Comparison of ENCODE assay signal across 1 cellular context in genomic region chr15:56919708-56920637, GRCh38.
A peak's percentile ranks its signal among the peaks of the same experiment; 100 is the strongest.
TF ChIP-seq lines count a peak whose summit lies in the region.

No MANE protein-coding gene starts in this region.

TF ChIP-seq in K562, 482 proteins besides CTCF, POLR2A, EP300 and RAD21 (continued from another document):
- TF ChIP-seq ZNF398 (CRISPR knock-in tag; IDR thresholded peaks at IDR 0.05) = no peak
- no peak for TF ChIP-seq ZNF778 (CRISPR knock-in tag; IDR thresholded peaks at IDR 0.05)
- peak in 1 of 2 experiments; percentile 29 for TF ChIP-seq AFF1 (IDR thresholded peaks at IDR 0.05; ENCODE audit: low read depth in 1 of 2, partially characterized antibody in 2 of 2)
- TF ChIP-seq, protein P1, sequence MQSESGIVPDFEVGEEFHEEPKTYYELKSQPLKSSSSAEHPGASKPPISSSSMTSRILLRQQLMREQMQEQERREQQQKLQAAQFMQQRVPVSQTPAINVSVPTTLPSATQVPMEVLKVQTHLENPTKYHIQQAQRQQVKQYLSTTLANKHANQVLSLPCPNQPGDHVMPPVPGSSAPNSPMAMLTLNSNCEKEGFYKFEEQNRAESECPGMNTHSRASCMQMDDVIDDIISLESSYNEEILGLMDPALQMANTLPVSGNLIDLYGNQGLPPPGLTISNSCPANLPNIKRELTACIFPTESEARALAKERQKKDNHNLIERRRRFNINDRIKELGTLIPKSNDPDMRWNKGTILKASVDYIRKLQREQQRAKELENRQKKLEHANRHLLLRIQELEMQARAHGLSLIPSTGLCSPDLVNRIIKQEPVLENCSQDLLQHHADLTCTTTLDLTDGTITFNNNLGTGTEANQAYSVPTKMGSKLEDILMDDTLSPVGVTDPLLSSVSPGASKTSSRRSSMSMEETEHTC (IDR thresholded peaks at IDR 0.05) = no peak
- TF ChIP-seq, protein P2, sequence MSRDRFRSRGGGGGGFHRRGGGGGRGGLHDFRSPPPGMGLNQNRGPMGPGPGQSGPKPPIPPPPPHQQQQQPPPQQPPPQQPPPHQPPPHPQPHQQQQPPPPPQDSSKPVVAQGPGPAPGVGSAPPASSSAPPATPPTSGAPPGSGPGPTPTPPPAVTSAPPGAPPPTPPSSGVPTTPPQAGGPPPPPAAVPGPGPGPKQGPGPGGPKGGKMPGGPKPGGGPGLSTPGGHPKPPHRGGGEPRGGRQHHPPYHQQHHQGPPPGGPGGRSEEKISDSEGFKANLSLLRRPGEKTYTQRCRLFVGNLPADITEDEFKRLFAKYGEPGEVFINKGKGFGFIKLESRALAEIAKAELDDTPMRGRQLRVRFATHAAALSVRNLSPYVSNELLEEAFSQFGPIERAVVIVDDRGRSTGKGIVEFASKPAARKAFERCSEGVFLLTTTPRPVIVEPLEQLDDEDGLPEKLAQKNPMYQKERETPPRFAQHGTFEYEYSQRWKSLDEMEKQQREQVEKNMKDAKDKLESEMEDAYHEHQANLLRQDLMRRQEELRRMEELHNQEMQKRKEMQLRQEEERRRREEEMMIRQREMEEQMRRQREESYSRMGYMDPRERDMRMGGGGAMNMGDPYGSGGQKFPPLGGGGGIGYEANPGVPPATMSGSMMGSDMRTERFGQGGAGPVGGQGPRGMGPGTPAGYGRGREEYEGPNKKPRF (IDR thresholded peaks at IDR 0.05; ENCODE audit: low read depth, low read length) = no peak
- TF ChIP-seq TGIF2 (CRISPR knock-in tag; IDR thresholded peaks at IDR 0.05) = no peak
- TF ChIP-seq TOE1 (IDR thresholded peaks at IDR 0.05; ENCODE audit: borderline replicate concordance) = no peak
- TF ChIP-seq TOE1 (CRISPR knock-in tag; IDR thresholded peaks at IDR 0.05; ENCODE audit: borderline replicate concordance, low read depth) = no peak
- 0 out of 4 replicates have a peak, but pooled peaks of 1 of the 2 experiments have one; percentile 31 for TF ChIP-seq SIN3A (IDR thresholded peaks at IDR 0.05; ENCODE audit: borderline replicate concordance in 2 of 2, control insufficient read depth in 1 of 2, low read depth in 2 of 2, low read length in 2 of 2)
- peak; percentile 64 for TF ChIP-seq KDM5B (IDR thresholded peaks at IDR 0.05; ENCODE audit: insufficient replicate concordance, low read depth, low read length)
- 0 out of 2 replicates have a peak, but pooled peaks have one; percentile 4 for TF ChIP-seq NCOR1 (IDR thresholded peaks at IDR 0.05)
- no peak for TF ChIP-seq ESRRB (CRISPR knock-in tag; IDR thresholded peaks at IDR 0.05; ENCODE audit: borderline replicate concordance)
- no peak for TF ChIP-seq RFX5 (IDR thresholded peaks at IDR 0.05; ENCODE audit: low read depth, low read length)
- TF ChIP-seq XRCC3 (IDR thresholded peaks at IDR 0.05) = no peak
- peak; percentile 32 for TF ChIP-seq TAF9B (IDR thresholded peaks at IDR 0.05; ENCODE audit: partially characterized antibody)
- no peak for TF ChIP-seq IFI16 (CRISPR knock-in tag; IDR thresholded peaks at IDR 0.05)
- TF ChIP-seq, protein P3, sequence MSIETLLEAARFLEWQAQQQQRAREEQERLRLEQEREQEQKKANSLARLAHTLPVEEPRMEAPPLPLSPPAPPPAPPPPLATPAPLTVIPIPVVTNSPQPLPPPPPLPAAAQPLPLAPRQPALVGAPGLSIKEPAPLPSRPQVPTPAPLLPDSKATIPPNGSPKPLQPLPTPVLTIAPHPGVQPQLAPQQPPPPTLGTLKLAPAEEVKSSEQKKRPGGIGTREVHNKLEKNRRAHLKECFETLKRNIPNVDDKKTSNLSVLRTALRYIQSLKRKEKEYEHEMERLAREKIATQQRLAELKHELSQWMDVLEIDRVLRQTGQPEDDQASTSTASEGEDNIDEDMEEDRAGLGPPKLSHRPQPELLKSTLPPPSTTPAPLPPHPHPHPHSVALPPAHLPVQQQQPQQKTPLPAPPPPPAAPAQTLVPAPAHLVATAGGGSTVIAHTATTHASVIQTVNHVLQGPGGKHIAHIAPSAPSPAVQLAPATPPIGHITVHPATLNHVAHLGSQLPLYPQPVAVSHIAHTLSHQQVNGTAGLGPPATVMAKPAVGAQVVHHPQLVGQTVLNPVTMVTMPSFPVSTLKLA (conservative IDR thresholded peaks at IDR 0.05) = peak in 1 of 2 experiments; percentile 24; a peak in 1 of 4 replicates
- TF ChIP-seq EP400 (IDR thresholded peaks at IDR 0.05) = peak; percentile 55
- peak; percentile 66; the same call in 1 of the 2 replicates for TF ChIP-seq ZBTB7A (IDR thresholded peaks at IDR 0.05; ENCODE audit: borderline replicate concordance, control insufficient read depth, low read depth, low read length)
- 0 out of 2 replicates have a peak, but pooled peaks have one; percentile 34 for TF ChIP-seq SAFB (IDR thresholded peaks at IDR 0.05; ENCODE audit: borderline replicate concordance, low read depth, low read length)
